Comparison of ENCODE assay signal across 8 cellular contexts in genomic region chr14:23009483-23009938, GRCh38. TPM values are rescaled to one million over a fixed set of nuclear protein-coding genes. Genes with fewer than 3 reads are reported as not detected.
DNase-seq lines count a peak whose midpoint lies in the region; ATAC-seq, FAIRE-seq and TF ChIP-seq lines count a peak whose summit lies in the region.

No MANE protein-coding gene starts in this region.

- H3K27ac ChIP-seq in keratinocyte (ENCODE audit: control insufficient read depth, insufficient read depth, low read length): peak overlapping the region; percentile 83
- peak overlapping the region; percentile 83 to 85 for H3K27ac ChIP-seq in tibial artery

- H3K36me3 ChIP-seq in keratinocyte (ENCODE audit: control insufficient read depth in 2 of 2, extremely low read depth in 1 of 2, insufficient read depth in 2 of 2, low read length in 2 of 2) (no peaks in the 10 kb centered on the region), tibial artery (no peaks in the 10 kb centered on the region)

- H3K9ac ChIP-seq in keratinocyte (ENCODE audit: control insufficient read depth, extremely low read depth, insufficient read depth, low read length): peak overlapping the region; percentile 70

- no peak for DNase-seq in activated CD8-positive, alpha-beta memory T cell treated with anti-CD3 and anti-CD28 coated beads, Interleukin-2, amount 10 ng/mL, durations not matched to agents 7 days and 5 days
- no peak for DNase-seq in activated CD8-positive, alpha-beta memory T cell treated with anti-CD3 and anti-CD28 coated beads for 24 hours
- no peak for DNase-seq in activated CD8-positive, alpha-beta T cell treated with anti-CD3 and anti-CD28 coated beads for 36 hours
- DNase-seq in keratinocyte (ENCODE audit: low read depth, low spot score) (no peak), tibial artery (no peak), putamen (ENCODE audit: low spot score) (no peak), Ammon's horn (ENCODE audit: low spot score) (no peak), germinal center (ENCODE audit: low spot score) (no peak)

- H3K4me3 ChIP-seq in keratinocyte (ENCODE audit: control insufficient read depth in 2 of 3, extremely low read depth in 1 of 3, insufficient read depth in 2 of 3, low read depth in 1 of 3, low read length in 3 of 3) (peak overlapping the region; percentile 39 to 86 (median 64)), tibial artery (peak overlapping the region; percentile 53 to 64)

- H3K36me3 Mint-ChIP-seq in activated CD8-positive, alpha-beta memory T cell treated with anti-CD3 and anti-CD28 coated beads, Interleukin-2, amount 10 ng/mL, durations not matched to agents 7 days and 5 days: peaks cover 1% of the 10 kb centered on the region
- H3K36me3 Mint-ChIP-seq in activated CD8-positive, alpha-beta T cell treated with anti-CD3 and anti-CD28 coated beads for 36 hours (ENCODE audit: low read depth): no peaks in the 10 kb centered on the region

- peak overlapping the region; percentile 94 for H3K27ac Mint-ChIP-seq in activated CD8-positive, alpha-beta memory T cell treated with anti-CD3 and anti-CD28 coated beads, Interleukin-2, amount 10 ng/mL, durations not matched to agents 7 days and 5 days
- peak overlapping the region; percentile 92 for H3K27ac Mint-ChIP-seq in activated CD8-positive, alpha-beta T cell treated with anti-CD3 and anti-CD28 coated beads for 36 hours

- no peaks in the 10 kb centered on the region for H4K20me1 ChIP-seq in keratinocyte (ENCODE audit: control insufficient read depth, extremely low read depth, insufficient read depth, low read length)

- FAIRE-seq in keratinocyte (lab: Jason Lieb, UNC): no peak

- H3K27me3 ChIP-seq in keratinocyte (ENCODE audit: control insufficient read depth, extremely low read depth, insufficient read depth, low read length): no peaks in the 10 kb centered on the region
- no peaks in the 10 kb centered on the region for H3K27me3 ChIP-seq in tibial artery

- H3K4me1 Mint-ChIP-seq in activated CD8-positive, alpha-beta memory T cell treated with anti-CD3 and anti-CD28 coated beads, Interleukin-2, amount 10 ng/mL, durations not matched to agents 7 days and 5 days: peaks cover 44% of the 10 kb centered on the region
- peaks cover 34% of the 10 kb centered on the region for H3K4me1 Mint-ChIP-seq in activated CD8-positive, alpha-beta T cell treated with anti-CD3 and anti-CD28 coated beads for 36 hours (ENCODE audit: low read depth)

- H3K4me2 ChIP-seq in keratinocyte (ENCODE audit: control insufficient read depth, extremely low read depth, insufficient read depth, low read depth, low read length): peak overlapping the region; percentile 84

- TF ChIP-seq CTCF in activated CD8-positive, alpha-beta T cell treated with anti-CD3 and anti-CD28 coated beads for 36 hours (IDR thresholded peaks at IDR 0.05): no peak
- TF ChIP-seq CTCF in keratinocyte (optimal IDR thresholded peaks at IDR 0.05 in 1 of 3, IDR thresholded peaks at IDR 0.05 in 1 of 3, conservative IDR thresholded peaks at IDR 0.05 in 1 of 3; ENCODE audit: extremely low read depth in 1 of 3, insufficient read depth in 2 of 3, low read length in 3 of 3): no peak
- TF ChIP-seq CTCF in tibial artery (IDR thresholded peaks at IDR 0.05): no peak

- dilution Hi-C loops in keratinocyte (cut with MboI; ENCODE audit: extremely low pct_ligation_motif_present, low sequenced_read_pairs): no loop called here

- peak overlapping the region; percentile 88 for H2AFZ ChIP-seq in keratinocyte (ENCODE audit: control insufficient read depth, low read length)

- no peak for ATAC-seq in activated CD8-positive, alpha-beta memory T cell treated with anti-CD3 and anti-CD28 coated beads, Interleukin-2, amount 10 ng/mL, durations not matched to agents 7 days and 5 days
- ATAC-seq in activated CD8-positive, alpha-beta T cell treated with anti-CD3 and anti-CD28 coated beads for 36 hours: no peak

- H3K79me2 ChIP-seq in keratinocyte (ENCODE audit: control insufficient read depth, insufficient read depth, low read length): no peaks in the 10 kb centered on the region

- H3K9me3 ChIP-seq in keratinocyte (ENCODE audit: control insufficient read depth, low read depth, low read length) (no peaks in the 10 kb centered on the region), tibial artery (no peaks in the 10 kb centered on the region)

- intact Hi-C loops in activated CD8-positive, alpha-beta T cell treated with anti-CD3 and anti-CD28 coated beads for 36 hours (cut with micrococcal nuclease): loop anchor here (5.0 kb wide), 1 partner anchor 48 kb away; the partner anchor contains the start of gene CDH24
- intact Hi-C loops in tibial artery (cut with DNase I; ENCODE audit: low total_unique reads): no loop called here

- no peaks in the 10 kb centered on the region for H3K9me1 ChIP-seq in keratinocyte (ENCODE audit: control insufficient read depth, extremely low read depth, insufficient read depth, low read length)

- POLR2A ChIA-PET in activated CD8-positive, alpha-beta T cell treated with anti-CD3 and anti-CD28 coated beads for 36 hours (lab: Charles Lee): interaction anchor here (1.1 to 1.5 kb wide), 2 partner anchors 7 to 14 kb away, joined by 3 to 6 read pairs; no protein-coding TSS in a partner anchor

- H3K4me3 Mint-ChIP-seq in activated CD8-positive, alpha-beta memory T cell treated with anti-CD3 and anti-CD28 coated beads, Interleukin-2, amount 10 ng/mL, durations not matched to agents 7 days and 5 days: peak overlapping the region; percentile 88
- peak overlapping the region; percentile 85 for H3K4me3 Mint-ChIP-seq in activated CD8-positive, alpha-beta T cell treated with anti-CD3 and anti-CD28 coated beads for 36 hours

- no peaks in the 10 kb centered on the region for H3K27me3 Mint-ChIP-seq in activated CD8-positive, alpha-beta memory T cell treated with anti-CD3 and anti-CD28 coated beads, Interleukin-2, amount 10 ng/mL, durations not matched to agents 7 days and 5 days
- H3K27me3 Mint-ChIP-seq in activated CD8-positive, alpha-beta T cell treated with anti-CD3 and anti-CD28 coated beads for 36 hours: no peaks in the 10 kb centered on the region

- no peaks in the 10 kb centered on the region for H3K9me3 Mint-ChIP-seq in activated CD8-positive, alpha-beta memory T cell treated with anti-CD3 and anti-CD28 coated beads, Interleukin-2, amount 10 ng/mL, durations not matched to agents 7 days and 5 days (ENCODE audit: low read depth)
- no peaks in the 10 kb centered on the region for H3K9me3 Mint-ChIP-seq in activated CD8-positive, alpha-beta T cell treated with anti-CD3 and anti-CD28 coated beads for 36 hours

- H3K4me1 ChIP-seq in keratinocyte (ENCODE audit: control insufficient read depth, extremely low read depth, insufficient read depth, low read length) (peaks cover 27% of the 10 kb centered on the region), tibial artery (peaks cover 0 to 23% (median 14%) of the 10 kb centered on the region in 4 donors)

- CTCF ChIA-PET in activated CD8-positive, alpha-beta memory T cell treated with anti-CD3 and anti-CD28 coated beads, Interleukin-2, amount 10 ng/mL, durations not matched to agents 7 days and 5 days (lab: Charles Lee): interaction anchor here (1.3 to 4.0 kb wide), 4 partner anchors 23 to 186 kb away, joined by 4 to 45 read pairs (median 14); partner anchors contain the start of genes CDH24 and PRMT5
- CTCF ChIA-PET in activated CD8-positive, alpha-beta T cell treated with anti-CD3 and anti-CD28 coated beads for 36 hours (lab: Charles Lee): interaction anchor here (1.1 to 4.1 kb wide), 5 partner anchors 7 to 49 kb away, joined by 3 to 65 read pairs (median 46); partner anchors contain the start of gene CDH24

RNA-seq across cellular contexts. Expression of gene C14orf93, which starts 0.4 kb away (rescaled TPM):
- 10 to 100 TPM in 1 of 2 experiments, 1 to 10 TPM in 1; 9.0 to 12.6 TPM for total RNA-seq in activated CD8-positive, alpha-beta memory T cell treated with anti-CD3 and anti-CD28 coated beads, Interleukin-2, amount 10 ng/mL, durations not matched to agents 7 days and 5 days
- 10 to 100 TPM; 13.2 to 13.5 TPM for total RNA-seq in activated CD8-positive, alpha-beta T cell treated with anti-CD3 and anti-CD28 coated beads for 36 hours
- polyA plus RNA-seq in keratinocyte: 6.4 to 8.5 TPM (median 7.7 TPM) in 3 replicates
- 2.1 TPM for polyA plus RNA-seq in keratinocyte (2011; ENCODE audit: low read depth)
- polyA plus RNA-seq in keratinocyte (2011; cell fraction: cytosol; rRNA removed): 5.7 and 7.2 TPM in 2 replicates
- polyA plus RNA-seq in keratinocyte (2011; cell fraction: nucleus; rRNA removed): 7.3 and 12.4 TPM in 2 replicates
- 4.2 and 6.3 TPM in 2 replicates for polyA plus RNA-seq in keratinocyte (2012; ENCODE audit: low replicate concordance)
- polyA minus RNA-seq in keratinocyte: 4.7 to 15.0 TPM (median 14.0 TPM) in 3 replicates
- 2.7 TPM for polyA minus RNA-seq in keratinocyte (2011; cell fraction: cytosol; rRNA and poly(A)+ RNA removed)
- 1.9 and 2.9 TPM in 2 replicates for polyA minus RNA-seq in keratinocyte (2011; cell fraction: nucleus; rRNA and poly(A)+ RNA removed)

RNA-seq across cellular contexts. Expression of gene PSMB5, which starts 25.2 kb away (rescaled TPM):
- 10 to 100 TPM; 66.7 to 95.3 TPM for total RNA-seq in activated CD8-positive, alpha-beta memory T cell treated with anti-CD3 and anti-CD28 coated beads, Interleukin-2, amount 10 ng/mL, durations not matched to agents 7 days and 5 days
- 100 to 1,000 TPM; 119 to 120 TPM for total RNA-seq in activated CD8-positive, alpha-beta T cell treated with anti-CD3 and anti-CD28 coated beads for 36 hours
- 285 to 349 TPM (median 292 TPM) in 3 replicates for polyA plus RNA-seq in keratinocyte
- 57.4 TPM for polyA plus RNA-seq in keratinocyte (2011; ENCODE audit: low read depth)
- polyA plus RNA-seq in keratinocyte (2011; cell fraction: cytosol; rRNA removed): 249 and 261 TPM in 2 replicates
- 195 and 203 TPM in 2 replicates for polyA plus RNA-seq in keratinocyte (2011; cell fraction: nucleus; rRNA removed)
- 178 and 212 TPM in 2 replicates for polyA plus RNA-seq in keratinocyte (2012; ENCODE audit: low replicate concordance)
- 128 to 263 TPM (median 217 TPM) in 3 replicates for polyA minus RNA-seq in keratinocyte
- polyA minus RNA-seq in keratinocyte (2011; cell fraction: cytosol; rRNA and poly(A)+ RNA removed): 240 TPM
- 73.9 and 89.0 TPM in 2 replicates for polyA minus RNA-seq in keratinocyte (2011; cell fraction: nucleus; rRNA and poly(A)+ RNA removed)

RNA-seq across cellular contexts. Expression of gene AJUBA, which starts 27.2 kb away (rescaled TPM):
- total RNA-seq in activated CD8-positive, alpha-beta memory T cell treated with anti-CD3 and anti-CD28 coated beads, Interleukin-2, amount 10 ng/mL, durations not matched to agents 7 days and 5 days: 1 to 10 TPM in 1 of 2 experiments, under 1 TPM in 1; 0.41 to 1.2 TPM
- total RNA-seq in activated CD8-positive, alpha-beta T cell treated with anti-CD3 and anti-CD28 coated beads for 36 hours: 1 to 10 TPM; 2.3 to 2.6 TPM
- 128 to 206 TPM (median 157 TPM) in 3 replicates for polyA plus RNA-seq in keratinocyte
- polyA plus RNA-seq in keratinocyte (2011; ENCODE audit: low read depth): 22.0 TPM
- polyA plus RNA-seq in keratinocyte (2011; cell fraction: cytosol; rRNA removed): 81.7 and 183 TPM in 2 replicates
- 187 and 224 TPM in 2 replicates for polyA plus RNA-seq in keratinocyte (2011; cell fraction: nucleus; rRNA removed)
- 93.6 and 129 TPM in 2 replicates for polyA plus RNA-seq in keratinocyte (2012; ENCODE audit: low replicate concordance)
- 310 to 512 TPM (median 327 TPM) in 3 replicates for polyA minus RNA-seq in keratinocyte
- polyA minus RNA-seq in keratinocyte (2011; cell fraction: cytosol; rRNA and poly(A)+ RNA removed): 141 TPM
- 116 and 187 TPM in 2 replicates for polyA minus RNA-seq in keratinocyte (2011; cell fraction: nucleus; rRNA and poly(A)+ RNA removed)

RNA-seq across cellular contexts. Expression of gene PSMB11, which starts 32.5 kb away (rescaled TPM):
- total RNA-seq in activated CD8-positive, alpha-beta memory T cell treated with anti-CD3 and anti-CD28 coated beads, Interleukin-2, amount 10 ng/mL, durations not matched to agents 7 days and 5 days: not detected
- total RNA-seq in activated CD8-positive, alpha-beta T cell treated with anti-CD3 and anti-CD28 coated beads for 36 hours: not detected
- polyA plus RNA-seq in keratinocyte: not detected in 3 replicates
- not detected for polyA plus RNA-seq in keratinocyte (2011; ENCODE audit: low read depth)
- polyA plus RNA-seq in keratinocyte (2011; cell fraction: cytosol; rRNA removed): not detected in 2 replicates
- polyA plus RNA-seq in keratinocyte (2011; cell fraction: nucleus; rRNA removed): not detected in 2 replicates
- polyA plus RNA-seq in keratinocyte (2012; ENCODE audit: low replicate concordance): not detected in 2 replicates
- polyA minus RNA-seq in keratinocyte: 1.0 TPM in 1 of 3 replicates, not detected in the others
- polyA minus RNA-seq in keratinocyte (2011; cell fraction: cytosol; rRNA and poly(A)+ RNA removed): not detected
- not detected in 2 replicates for polyA minus RNA-seq in keratinocyte (2011; cell fraction: nucleus; rRNA and poly(A)+ RNA removed)

RNA-seq across cellular contexts. Expression of gene CDH24, which starts 47.8 kb away (rescaled TPM):
- 1 to 10 TPM; 2.4 to 2.5 TPM for total RNA-seq in activated CD8-positive, alpha-beta memory T cell treated with anti-CD3 and anti-CD28 coated beads, Interleukin-2, amount 10 ng/mL, durations not matched to agents 7 days and 5 days
- under 1 TPM; 0.69 to 0.72 TPM for total RNA-seq in activated CD8-positive, alpha-beta T cell treated with anti-CD3 and anti-CD28 coated beads for 36 hours
- polyA plus RNA-seq in keratinocyte: 3.5 to 5.8 TPM (median 3.9 TPM) in 3 replicates
- polyA plus RNA-seq in keratinocyte (2011; ENCODE audit: low read depth): 0.42 TPM
- polyA plus RNA-seq in keratinocyte (2011; cell fraction: cytosol; rRNA removed): 1.1 and 1.7 TPM in 2 replicates
- polyA plus RNA-seq in keratinocyte (2011; cell fraction: nucleus; rRNA removed): 21.9 and 31.8 TPM in 2 replicates
- 2.6 and 3.1 TPM in 2 replicates for polyA plus RNA-seq in keratinocyte (2012; ENCODE audit: low replicate concordance)
- polyA minus RNA-seq in keratinocyte: 6.6 to 7.7 TPM (median 7.4 TPM) in 3 replicates
- 2.5 TPM for polyA minus RNA-seq in keratinocyte (2011; cell fraction: cytosol; rRNA and poly(A)+ RNA removed)
- polyA minus RNA-seq in keratinocyte (2011; cell fraction: nucleus; rRNA and poly(A)+ RNA removed): 5.7 and 6.0 TPM in 2 replicates
